In genomic region chr5:137957948-137958347, GRCh38 we compare ENCODE assay signal across 20 cellular contexts.
"Had no signal": no experiment of that assay in that cellular context is flagged by ENCODE, and none has a peak within 500 bp of the region (broad histone marks: within the 10 kb centered on the region; RNA-seq: fewer than 3 reads in every experiment).

No MANE protein-coding gene starts in this region.

- H3K4me2 ChIP-seq: smooth muscle cell had no signal

- H3K27ac ChIP-seq: coronary artery, epithelial cell of prostate, esophagus muscularis mucosa, foreskin keratinocyte, right atrium auricular region, testis, tibial nerve, upper lobe of right lung, vagina had no signal

- H3K27me3 ChIP-seq: dorsolateral prefrontal cortex, esophagus muscularis mucosa, foreskin keratinocyte, right atrium auricular region, testis, tibial nerve, upper lobe of right lung, vagina had no signal

- DNase-seq: dorsolateral prefrontal cortex; effector CD8-positive, alpha-beta T cell; foreskin keratinocyte; head of caudate nucleus; hippocampal formation; natural killer cell; posterior cingulate gyrus; stimulated activated CD4-positive, alpha-beta T cell treated with anti-CD3 and anti-CD28 coated beads, Interleukin-2, amount 100 ng/mL, for 48 hours; stimulated activated CD8-positive, alpha-beta memory T cell treated with anti-CD3 and anti-CD28 coated beads, Interleukin-4, amount 100 ng/mL, for 48 hours; stimulated activated naive CD8-positive, alpha-beta T cell treated with anti-CD3 and anti-CD28 coated beads, Interleukin-15, amount 100 ng/mL, for 72 hours; testis; upper lobe of right lung had no signal

- H3K4me1 ChIP-seq: foreskin keratinocyte, testis, tibial nerve, upper lobe of right lung had no signal

- ATAC-seq: foreskin keratinocyte; natural killer cell; stimulated activated memory B cell treated with anti-CD40 and anti-IgM and Interleukin-4, amounts not matched to agents 10 μg/mL and 1 μg/mL and 100 μg/mL, for 72 hours; stimulated activated naive CD8-positive, alpha-beta T cell treated with anti-CD3 and anti-CD28 coated beads, Interleukin-15, amount 100 ng/mL, for 72 hours; upper lobe of right lung had no signal

- H3K9me3 ChIP-seq: esophagus muscularis mucosa, right atrium auricular region, testis, tibial nerve, upper lobe of right lung, vagina had no signal

- H3K4me3 ChIP-seq: coronary artery, dorsolateral prefrontal cortex, esophagus muscularis mucosa, right atrium auricular region, smooth muscle cell, testis, tibial nerve, upper lobe of right lung, vagina had no signal
